In the genomic region with DNA sequence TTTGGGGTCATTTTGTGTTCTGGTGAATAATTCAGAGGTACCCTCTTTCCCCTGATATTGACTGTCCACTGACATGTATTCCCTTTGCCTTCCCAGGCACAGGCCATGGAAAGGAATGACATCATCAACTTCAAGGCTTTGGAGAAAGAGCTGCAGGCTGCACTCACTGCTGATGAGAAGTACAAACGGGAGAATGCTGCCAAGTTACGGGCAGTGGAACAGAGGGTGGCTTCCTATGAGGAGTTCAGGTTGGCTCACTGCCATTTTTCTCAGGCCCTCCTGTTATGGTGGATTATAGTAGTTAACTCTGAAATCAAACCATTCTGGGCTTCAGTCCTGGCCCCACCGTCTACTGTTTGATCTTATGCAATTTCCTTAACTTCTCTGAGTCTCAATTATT, we compare ENCODE assay signal across 9 cellular contexts. TPM values are rescaled to one million over a fixed set of nuclear protein-coding genes. Genes with fewer than 3 reads are reported as not detected.
DNase-seq lines count a peak whose midpoint lies in the region; ATAC-seq and TF ChIP-seq lines count a peak whose summit lies in the region.
"Had no signal": no experiment of that assay in that cellular context is flagged by ENCODE, and none has a peak within 500 bp of the region (broad histone marks: within the 10 kb centered on the region; RNA-seq: fewer than 3 reads in every experiment).

No MANE protein-coding gene starts in this region.

- in situ Hi-C loops in IMR-90 (cut with MboI; ENCODE audit: low sequenced_read_pairs) = no loop called here

- no peak overlapping the region for H3K18ac ChIP-seq in IMR-90 (ENCODE audit: low read depth, low read length)

- no peak overlapping the region for H4K5ac ChIP-seq in IMR-90 (ENCODE audit: low read depth, low read length)

- no peak for TF ChIP-seq CTCF in IMR-90 (conservative IDR thresholded peaks at IDR 0.05; ENCODE audit: low read depth, low read length)
- no peak for TF ChIP-seq CTCF in adrenal gland (IDR thresholded peaks at IDR 0.05)
- TF ChIP-seq CTCF in hepatocyte (IDR thresholded peaks at IDR 0.05; ENCODE audit: poor library complexity) = no peak

- no peak overlapping the region; the same call in 1 of the 2 replicates for H3K9ac ChIP-seq in IMR-90 (ENCODE audit: low read depth, low read length)

- no peak for TF ChIP-seq RAD21 in IMR-90 (IDR thresholded peaks at IDR 0.05; ENCODE audit: low read length)

- H3K27me3 ChIP-seq in IMR-90 (ENCODE audit: control insufficient read depth, insufficient read depth, low read length) = no peaks in the 10 kb centered on the region
- H3K27me3 ChIP-seq in adrenal gland = no peaks in the 10 kb centered on the region
- H3K27me3 ChIP-seq in hepatocyte = no peaks in the 10 kb centered on the region

- no TSS peak for BruUV-seq in IMR-90 (replicated peaks; lab: Mats Ljungman, UMichigan)

- no peak for TF ChIP-seq POLR2A in IMR-90 (IDR thresholded peaks at IDR 0.05; ENCODE audit: low read depth, low read length)
- TF ChIP-seq POLR2A in adrenal gland (IDR thresholded peaks at IDR 0.05) = peak in 1 of 2 donors; percentile 76

- peak overlapping the region; percentile 2; the same call in 1 of the 3 replicates for H2BK15ac ChIP-seq in IMR-90 (ENCODE audit: low read depth, low read length)

- H3K36me3 ChIP-seq in IMR-90 (ENCODE audit: control insufficient read depth, insufficient read depth, low read length) = no peaks in the 10 kb centered on the region
- no peaks in the 10 kb centered on the region for H3K36me3 ChIP-seq in adrenal gland (replicated peaks in 1 of 2)
- H3K36me3 ChIP-seq in hepatocyte (replicated peaks; ENCODE audit: insufficient read depth, low read depth) = no peaks in the 10 kb centered on the region

- H3K79me2 ChIP-seq in hepatocyte = peaks cover 30% of the 10 kb centered on the region

- CTCF ChIA-PET in IMR-90 (lab: Yijun Ruan, JAX) = interaction anchor here (1.0 to 1.8 kb wide), 4 partner anchors 19 to 121 kb away, joined by 4 to 7 read pairs (median 4); no protein-coding TSS in a partner anchor

- H4K8ac ChIP-seq in IMR-90 (ENCODE audit: low read depth in 2 of 2, low read length in 2 of 2) = no peak overlapping the region; a peak in 1 of 4 replicates

- intact Hi-C loops in IMR-90 (cut with micrococcal nuclease) (no loop called here), adrenal gland (cut with DNase I) (no loop called here)

- H2AK9ac ChIP-seq in IMR-90 (replicated peaks; ENCODE audit: low read depth, low read length, poor library complexity) = peak overlapping the region; percentile 6

- H3K4me3 ChIP-seq in IMR-90 (ENCODE audit: insufficient read depth, low read depth, low read length) (no peak overlapping the region), adrenal gland (no peak overlapping the region), hepatocyte (no peak overlapping the region)

- H3K14ac ChIP-seq in IMR-90 (replicated peaks; ENCODE audit: low read depth, low read length) = no peak overlapping the region

- H3K9me1 ChIP-seq in IMR-90 (ENCODE audit: insufficient read depth, low read length) = peaks cover 26% of the 10 kb centered on the region

- H3K27ac ChIP-seq in IMR-90 (ENCODE audit: insufficient read depth, low read length) (no peak overlapping the region), adrenal gland (peak overlapping the region; percentile 55 to 97 (median 70)), hepatocyte (no peak overlapping the region)

- no CpG with 5 or more reads among the region's 3 CpGs for WGBS in IMR-90 (ENCODE audit: extremely low coverage in 2 of 2, insufficient read length in 1 of 2), 2 experiments
- WGBS in adrenal gland, 4 donors = 6 to 20% (median 11%) methylated on average over 3 of the region's 3 CpGs
- WGBS in hepatocyte (ENCODE audit: low lambda C conversion rate, missing lambda C conversion rate) = 64% methylated on average over 3 of the region's 3 CpGs

- H2AFZ ChIP-seq in IMR-90 (replicated peaks; ENCODE audit: low read length, poor library complexity) (no peak overlapping the region), hepatocyte (no peak overlapping the region)

- 0 out of 2 replicates have a peak overlapping the region, but pooled peaks have one; percentile 20 for H2AK5ac ChIP-seq in IMR-90 (ENCODE audit: low read depth, low read length)

- no peak overlapping the region for H3K23ac ChIP-seq in IMR-90 (ENCODE audit: low read depth, low read length)

- DNase-seq in AG08395 (ENCODE audit: low spot score) = peak; percentile 45
- DNase-seq in IMR-90 = peak; percentile 83
- DNase-seq in adrenal gland = peak; percentile 76 to 91 (median 87)
- DNase-seq in hepatocyte (ENCODE audit: low spot score) = peak; percentile 59
- DNase-seq in activated gamma-delta T cell (lab: John Stamatoyannopoulos, UW) = no peak
- DNase-seq in activated CD4-positive, alpha-beta T cell treated with anti-CD3 and anti-CD28 coated beads, Interleukin-2, amount 50 U/mL, for 1 hour = no peak
- DNase-seq: islet precursor cell had no signal

- no peak overlapping the region for H2BK120ac ChIP-seq in IMR-90 (ENCODE audit: low read depth, low read length)

- no peak overlapping the region for H2BK20ac ChIP-seq in IMR-90 (ENCODE audit: low read depth, low read length)

- peaks cover 7 to 22% of the 10 kb centered on the region in 2 experiments; a peak in 3 of 4 replicates for H3K79me1 ChIP-seq in IMR-90 (ENCODE audit: low read depth in 1 of 2, low read length in 2 of 2)

- POLR2A ChIA-PET in IMR-90 (lab: Charles Lee; ENCODE audit: unreplicated experiment) = no interaction called here

- no peak overlapping the region for H2BK5ac ChIP-seq in IMR-90 (ENCODE audit: low read depth, low read length, poor library complexity, severe bottlenecking)

- no peaks in the 10 kb centered on the region for H3K9me2 ChIP-seq in hepatocyte (replicated peaks; ENCODE audit: insufficient read depth)

- peaks cover 27% of the 10 kb centered on the region for H3K4me1 ChIP-seq in IMR-90 (ENCODE audit: control insufficient read depth, insufficient read depth, low read length)
- H3K4me1 ChIP-seq in adrenal gland (replicated peaks in 1 of 2) = peaks cover 24 to 34% of the 10 kb centered on the region in 2 donors
- peaks cover 25% of the 10 kb centered on the region for H3K4me1 ChIP-seq in hepatocyte (ENCODE audit: insufficient read depth)

- H3K56ac ChIP-seq in IMR-90 (ENCODE audit: extremely low read depth, insufficient read depth, low read length) = no peak overlapping the region; the same call in 1 of the 2 replicates

- H4K20me1 ChIP-seq in IMR-90 (ENCODE audit: insufficient read depth, low read length) = peaks cover 4% of the 10 kb centered on the region; the same call in 1 of the 2 replicates
- H4K20me1 ChIP-seq in hepatocyte (ENCODE audit: insufficient read depth, poor library complexity, severe bottlenecking) = peaks cover 5% of the 10 kb centered on the region

- dilution Hi-C loops in IMR-90 (cut with HindIII; ENCODE audit: low sequenced_read_pairs, unreplicated experiment) = no loop called here

- no peak overlapping the region for H3K4ac ChIP-seq in IMR-90 (ENCODE audit: low read depth, low read length)

- ATAC-seq in IMR-90 (ENCODE audit: low read depth) = peak; percentile 36
- ATAC-seq in HG02588 (IDR thresholded peaks at IDR 0.05; ENCODE audit: unreplicated experiment) = no peak
- no peak for ATAC-seq in GM21528 (IDR thresholded peaks at IDR 0.05; ENCODE audit: low FRiP score, unreplicated experiment)

- H4K91ac ChIP-seq in IMR-90 (ENCODE audit: insufficient read depth, low read depth, low read length) = no peak overlapping the region

- H3K4me2 ChIP-seq in IMR-90 (ENCODE audit: low read depth, low read length) = 0 out of 2 replicates have a peak overlapping the region, but pooled peaks have one; percentile 4
- H3K4me2 ChIP-seq in hepatocyte = no peak overlapping the region

- H3K9me3 ChIP-seq in IMR-90 (ENCODE audit: control insufficient read depth, insufficient read depth, low read length) (no peaks in the 10 kb centered on the region), adrenal gland (replicated peaks in 1 of 3) (no peaks in the 10 kb centered on the region), hepatocyte (ENCODE audit: low read depth) (no peaks in the 10 kb centered on the region)

TF ChIP-seq in IMR-90, 13 proteins besides CTCF, POLR2A, EP300 and RAD21 (continues in another document):
- no peak for TF ChIP-seq RFX5 (IDR thresholded peaks at IDR 0.05; ENCODE audit: low read depth, low read length)

RNA-seq across cellular contexts. Expression of a gene that starts 1.6 kb away (rescaled TPM):
- 126 and 178 TPM in 2 replicates for total RNA-seq in IMR-90 (2012; rRNA removed)
- polyA plus RNA-seq in IMR-90 (2012; rRNA removed) = 72.5 and 74.8 TPM in 2 replicates
- 44.7 and 106 TPM in 2 replicates for polyA plus RNA-seq in IMR-90 (2012; cell fraction: cytosol; rRNA removed)
- polyA plus RNA-seq in IMR-90 (2012; cell fraction: nucleus; rRNA removed; ENCODE audit: low replicate concordance) = 70.1 and 74.1 TPM in 2 replicates
- total RNA-seq in adrenal gland = 100 to 1,000 TPM in 2 of 8 donors, 10 to 100 TPM in 6; 51.2 to 104 (median 87.2) TPM
- polyA plus RNA-seq in adrenal gland = 100 to 1,000 TPM in 1 of 3 donors, 10 to 100 TPM in 2; 30.5 to 122 (median 45.8) TPM
- total RNA-seq in hepatocyte = 57.0 and 87.0 TPM in 2 replicates
- polyA plus RNA-seq in hepatocyte = 65.2 and 65.6 TPM in 2 replicates

RNA-seq across cellular contexts. Expression of a gene that starts 14.4 kb away (rescaled TPM):
- total RNA-seq in IMR-90 (2012; rRNA removed) = 0.18 TPM in 1 of 2 replicates, not detected in the other
- 0.19 and 0.40 TPM in 2 replicates for polyA plus RNA-seq in IMR-90 (2012; rRNA removed)
- polyA plus RNA-seq in IMR-90 (2012; cell fraction: cytosol; rRNA removed) = 0.02 and 0.13 TPM in 2 replicates
- 0.05 and 0.18 TPM in 2 replicates for polyA plus RNA-seq in IMR-90 (2012; cell fraction: nucleus; rRNA removed; ENCODE audit: low replicate concordance)
- total RNA-seq in adrenal gland = 1 to 10 TPM in 6 of 8 donors, under 1 TPM in 1, not detected in 1; 0.88 to 9.1 (median 1.6) TPM
- polyA plus RNA-seq in adrenal gland = 1 to 10 TPM in 1 of 3 donors, under 1 TPM in 2; 0.62 to 3.2 (median 0.98) TPM
- total RNA-seq in hepatocyte = 0.10 and 1.6 TPM in 2 replicates
- not detected in 2 replicates for polyA plus RNA-seq in hepatocyte

RNA-seq across cellular contexts. Expression of a gene that starts 46.7 kb away (rescaled TPM):
- total RNA-seq in IMR-90 (2012; rRNA removed) (1.3 and 2.5 TPM in 2 replicates), adrenal gland (1 to 10 TPM in 2 of 8 donors, under 1 TPM in 5, not detected in 1; 0.21 to 1.3 (median 0.83) TPM), hepatocyte (1.8 and 2.1 TPM in 2 replicates)
- polyA plus RNA-seq in IMR-90 (2012; rRNA removed) (16.0 and 17.4 TPM in 2 replicates), adrenal gland (under 1 TPM; 0.20 to 0.46 (median 0.24) TPM), hepatocyte (4.3 and 5.0 TPM in 2 replicates)
- 7.6 and 7.8 TPM in 2 replicates for polyA plus RNA-seq in IMR-90 (2012; cell fraction: cytosol; rRNA removed)
- 23.3 and 68.0 TPM in 2 replicates for polyA plus RNA-seq in IMR-90 (2012; cell fraction: nucleus; rRNA removed; ENCODE audit: low replicate concordance)

RNA-seq across cellular contexts. Expression of a gene that starts 53.2 kb away (rescaled TPM):
- not detected in 2 replicates for total RNA-seq in IMR-90 (2012; rRNA removed)
- not detected in 2 replicates for polyA plus RNA-seq in IMR-90 (2012; rRNA removed)
- not detected in 2 replicates for polyA plus RNA-seq in IMR-90 (2012; cell fraction: cytosol; rRNA removed)
- not detected in 2 replicates for polyA plus RNA-seq in IMR-90 (2012; cell fraction: nucleus; rRNA removed; ENCODE audit: low replicate concordance)
- total RNA-seq in adrenal gland = under 1 TPM in 1 of 8 donors, not detected in 7; 0.50 TPM
- 1 to 10 TPM in 2 of 3 donors, not detected in 1; 1.7 to 7.1 TPM for polyA plus RNA-seq in adrenal gland
- not detected in 2 replicates for total RNA-seq in hepatocyte
- polyA plus RNA-seq in hepatocyte = 0.57 TPM in 1 of 2 replicates, not detected in the other

Comparison
In these comparisons a context has a peak if more than half of its experiments do, and no peak if none do; other contexts are left out.
1. DNase-seq: peak in AG08395 (single experiment), IMR-90 (single experiment), adrenal gland (7 of 7) and hepatocyte (single experiment); none in activated gamma-delta T cell (single experiment) and activated CD4-positive, alpha-beta T cell treated with anti-CD3 and anti-CD28 coated beads, Interleukin-2, amount 50 U/mL, for 1 hour (single experiment).
2. H3K27ac ChIP-seq: peak in adrenal gland (5 of 5); none in IMR-90 (single experiment) and hepatocyte (single experiment).